1 cellular context compared by ENCODE assay signal in genomic region chr10:113880236-113880635, GRCh38.
TF ChIP-seq lines count a peak whose summit lies in the region.

No MANE protein-coding gene starts in this region.

TF ChIP-seq in GM12878, 131 proteins besides CTCF, POLR2A, EP300 and RAD21 (continued from another document):
- TF ChIP-seq, protein P1, sequence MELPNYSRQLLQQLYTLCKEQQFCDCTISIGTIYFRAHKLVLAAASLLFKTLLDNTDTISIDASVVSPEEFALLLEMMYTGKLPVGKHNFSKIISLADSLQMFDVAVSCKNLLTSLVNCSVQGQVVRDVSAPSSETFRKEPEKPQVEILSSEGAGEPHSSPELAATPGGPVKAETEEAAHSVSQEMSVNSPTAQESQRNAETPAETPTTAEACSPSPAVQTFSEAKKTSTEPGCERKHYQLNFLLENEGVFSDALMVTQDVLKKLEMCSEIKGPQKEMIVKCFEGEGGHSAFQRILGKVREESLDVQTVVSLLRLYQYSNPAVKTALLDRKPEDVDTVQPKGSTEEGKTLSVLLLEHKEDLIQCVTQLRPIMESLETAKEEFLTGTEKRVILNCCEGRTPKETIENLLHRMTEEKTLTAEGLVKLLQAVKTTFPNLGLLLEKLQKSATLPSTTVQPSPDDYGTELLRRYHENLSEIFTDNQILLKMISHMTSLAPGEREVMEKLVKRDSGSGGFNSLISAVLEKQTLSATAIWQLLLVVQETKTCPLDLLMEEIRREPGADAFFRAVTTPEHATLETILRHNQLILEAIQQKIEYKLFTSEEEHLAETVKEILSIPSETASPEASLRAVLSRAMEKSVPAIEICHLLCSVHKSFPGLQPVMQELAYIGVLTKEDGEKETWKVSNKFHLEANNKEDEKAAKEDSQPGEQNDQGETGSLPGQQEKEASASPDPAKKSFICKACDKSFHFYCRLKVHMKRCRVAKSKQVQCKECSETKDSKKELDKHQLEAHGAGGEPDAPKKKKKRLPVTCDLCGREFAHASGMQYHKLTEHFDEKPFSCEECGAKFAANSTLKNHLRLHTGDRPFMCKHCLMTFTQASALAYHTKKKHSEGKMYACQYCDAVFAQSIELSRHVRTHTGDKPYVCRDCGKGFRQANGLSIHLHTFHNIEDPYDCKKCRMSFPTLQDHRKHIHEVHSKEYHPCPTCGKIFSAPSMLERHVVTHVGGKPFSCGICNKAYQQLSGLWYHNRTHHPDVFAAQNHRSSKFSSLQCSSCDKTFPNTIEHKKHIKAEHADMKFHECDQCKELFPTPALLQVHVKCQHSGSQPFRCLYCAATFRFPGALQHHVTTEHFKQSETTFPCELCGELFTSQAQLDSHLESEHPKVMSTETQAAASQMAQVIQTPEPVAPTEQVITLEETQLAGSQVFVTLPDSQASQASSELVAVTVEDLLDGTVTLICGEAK (IDR thresholded peaks at IDR 0.05; ENCODE audit: borderline replicate concordance) = no peak
- TF ChIP-seq SPI1 (IDR thresholded peaks at IDR 0.05; ENCODE audit: borderline replicate concordance, insufficient read depth, low read depth, low read length) = no peak
